21 cellular contexts compared by ENCODE assay signal in genomic region chr2:226993171-226993570, GRCh38.
"Had no signal": no experiment of that assay in that cellular context is flagged by ENCODE, and none has a peak within 500 bp of the region (broad histone marks: within the 10 kb centered on the region; RNA-seq: fewer than 3 reads in every experiment).

No MANE protein-coding gene starts in this region.

- H3K36me3 ChIP-seq: SJSA1 had no signal

- H3K4me3 ChIP-seq: SJSA1, SK-N-MC had no signal

- H3K9me3 ChIP-seq: SJSA1 had no signal

- H3K27ac ChIP-seq: SJSA1, SK-N-MC had no signal

- H3K27me3 ChIP-seq: SJSA1 had no signal

- H3K4me1 ChIP-seq: SJSA1 had no signal

- DNase-seq: KBM-7, MV-4-11, NCI-H1048, NCI-H1105, NCI-H1417, NCI-H146, NCI-H187, NCI-H2029, NCI-H2081 treated with DMSO at 0.1 percent for 48 hours, NCI-H2171, NCI-H226, NCI-H446, NCI-H510A, NCI-H524 treated with DMSO at 0.1 percent for 48 hours, NCI-H69, NCI-H774, Right ventricle myocardium superior, RPMI8226, SIG-M5 had no signal
